In genomic region chr14:73785336-73785833, GRCh38 we compare ENCODE assay signal across 1 cellular context.
A peak's percentile ranks its signal among the peaks of the same experiment; 100 is the strongest.
TF ChIP-seq lines count a peak whose summit lies in the region.

No MANE protein-coding gene starts in this region.

TF ChIP-seq in HEK293, 187 proteins besides CTCF, POLR2A, EP300 and RAD21 (continued from another document and continues in another):
- TF ChIP-seq REST (tag by site-specific recombination; IDR thresholded peaks at IDR 0.05) (no peak), ZNF266 (tag by site-specific recombination; IDR thresholded peaks at IDR 0.05; ENCODE audit: low read depth) (no peak), ZNF354C (tag by site-specific recombination; IDR thresholded peaks at IDR 0.05; ENCODE audit: borderline replicate concordance, low read depth) (no peak), GLI4 (tag by site-specific recombination; IDR thresholded peaks at IDR 0.05) (no peak), ZNF292 (tag by site-specific recombination; IDR thresholded peaks at IDR 0.05; ENCODE audit: borderline replicate concordance, low read depth) (no peak), YY1 (tag by site-specific recombination; IDR thresholded peaks at IDR 0.05) (no peak), ZNF416 (tag by site-specific recombination; IDR thresholded peaks at IDR 0.05) (no peak), ZBTB21 (tag by site-specific recombination; IDR thresholded peaks at IDR 0.05) (peak; percentile 69), AEBP2 (tag by site-specific recombination; IDR thresholded peaks at IDR 0.05; ENCODE audit: borderline replicate concordance) (no peak), PATZ1 (tag by site-specific recombination; IDR thresholded peaks at IDR 0.05) (no peak; the same call in 1 of the 2 replicates), ZNF488 (tag by site-specific recombination; IDR thresholded peaks at IDR 0.05) (no peak), ZNF138 (tag by site-specific recombination; IDR thresholded peaks at IDR 0.05; ENCODE audit: borderline replicate concordance) (no peak), ZNF791 (tag by site-specific recombination; IDR thresholded peaks at IDR 0.05) (no peak), ZBTB7A (tag by site-specific recombination; IDR thresholded peaks at IDR 0.05; ENCODE audit: low read depth) (no peak), ZNF580 (tag by site-specific recombination; IDR thresholded peaks at IDR 0.05) (no peak), ZNF19 (tag by site-specific recombination; IDR thresholded peaks at IDR 0.05; ENCODE audit: low read depth) (no peak), ZBTB49 (tag by site-specific recombination; IDR thresholded peaks at IDR 0.05; ENCODE audit: low read depth) (no peak), ZNF211 (tag by site-specific recombination; IDR thresholded peaks at IDR 0.05; ENCODE audit: low read depth) (no peak), ZNF585B (tag by site-specific recombination; IDR thresholded peaks at IDR 0.05) (no peak), TRIM28 (IDR thresholded peaks at IDR 0.05; ENCODE audit: borderline replicate concordance, low read length) (peak; percentile 85; the same call in 1 of the 2 replicates), ZNF548 (tag by site-specific recombination; IDR thresholded peaks at IDR 0.05) (no peak), ZNF169 (tag by site-specific recombination; IDR thresholded peaks at IDR 0.05) (no peak), PRDM4 (tag by site-specific recombination; IDR thresholded peaks at IDR 0.05) (peak; percentile 67; the same call in 1 of the 2 replicates), ZBTB17 (tag by site-specific recombination; IDR thresholded peaks at IDR 0.05) (no peak; the same call in 1 of the 2 replicates), ZNF555 (tag by site-specific recombination; conservative IDR thresholded peaks at IDR 0.05) (no peak), TCF7L2 (IDR thresholded peaks at IDR 0.05; ENCODE audit: borderline replicate concordance, low read depth, low read length) (no peak), SCRT2 (tag by site-specific recombination; IDR thresholded peaks at IDR 0.05) (no peak), MZF1 (tag by site-specific recombination; IDR thresholded peaks at IDR 0.05; ENCODE audit: borderline replicate concordance) (no peak; the same call in 1 of the 2 replicates), ZNF114 (tag by site-specific recombination; IDR thresholded peaks at IDR 0.05) (no peak), ZNF433 (tag by site-specific recombination; IDR thresholded peaks at IDR 0.05; ENCODE audit: low read depth) (no peak), SALL2 (tag by site-specific recombination; IDR thresholded peaks at IDR 0.05; ENCODE audit: borderline replicate concordance) (no peak), ZNF843 (tag by site-specific recombination; IDR thresholded peaks at IDR 0.05) (peak; percentile 62; the same call in 1 of the 2 replicates), ZBTB26 (tag by site-specific recombination; optimal IDR thresholded peaks at IDR 0.05) (no peak), ZNF596 (tag by site-specific recombination; IDR thresholded peaks at IDR 0.05) (no peak), ZBTB10 (tag by site-specific recombination; IDR thresholded peaks at IDR 0.05) (no peak), ZNF335 (tag by site-specific recombination; conservative IDR thresholded peaks at IDR 0.05) (no peak), KLF9 (tag by site-specific recombination; IDR thresholded peaks at IDR 0.05; ENCODE audit: low read depth) (no peak), ZNF692 (tag by site-specific recombination; IDR thresholded peaks at IDR 0.05) (no peak; the same call in 1 of the 2 replicates), ZNF2 (tag by site-specific recombination; IDR thresholded peaks at IDR 0.05) (no peak), OSR2 (tag by site-specific recombination; IDR thresholded peaks at IDR 0.05) (peak; percentile 50; the same call in 1 of the 2 replicates), KLF17 (tag by site-specific recombination; IDR thresholded peaks at IDR 0.05) (peak; percentile 39; the same call in 1 of the 2 replicates)
